In genomic region chr11:60924110-60924905, GRCh38 we compare ENCODE assay signal across 8 cellular contexts. TPM values are rescaled to one million over a fixed set of nuclear protein-coding genes. Genes with fewer than 3 reads are reported as not detected.
DNase-seq lines count a peak whose midpoint lies in the region; ATAC-seq and TF ChIP-seq lines count a peak whose summit lies in the region.

Gene TMEM132A (plus strand): TSS chr11:60924460. CDS start chr11:60924634, 174 bp downstream.

- DNase-seq in NCI-H82 (lab: John Stamatoyannopoulos, UW) (peak; percentile 90), iPS DF 6.9 (ENCODE audit: low read depth, low spot score) (peak; percentile 47)

- peaks cover 39% of the 10 kb centered on the region for H3K36me3 ChIP-seq in DOHH2 (ENCODE audit: control insufficient read depth, low read length)
- peaks cover 17% of the 10 kb centered on the region for H3K36me3 ChIP-seq in iPS DF 6.9 (ENCODE audit: control insufficient read depth, insufficient read depth, low read length)
- peaks cover 24% of the 10 kb centered on the region for H3K36me3 ChIP-seq in rectal smooth muscle tissue (ENCODE audit: control insufficient read depth, insufficient read depth, low read length)

- H3K9me3 ChIP-seq in DOHH2 (ENCODE audit: control insufficient read depth, insufficient read depth, low read length) (no peaks in the 10 kb centered on the region), iPS DF 6.9 (ENCODE audit: control insufficient read depth, insufficient read depth, low read length) (no peaks in the 10 kb centered on the region)

- H3K4me2 ChIP-seq in DOHH2 (ENCODE audit: low read length) = peak within 1 kb of the TSS; percentile 82

- H3K4me3 Mint-ChIP-seq in brain = peak within 1 kb of the TSS; percentile 92 to 99 (median 96)

- H3K27ac Mint-ChIP-seq in brain = peak within 1 kb of the TSS; percentile 85 to 98 (median 94)

- H3K4me1 ChIP-seq in DOHH2 (ENCODE audit: control insufficient read depth, low read length) (peaks cover 27% of the 10 kb centered on the region), iPS DF 6.9 (ENCODE audit: control insufficient read depth, insufficient read depth, low read length) (peaks cover 4% of the 10 kb centered on the region), rectal smooth muscle tissue (ENCODE audit: control insufficient read depth, insufficient read depth, low read length) (peaks cover 4% of the 10 kb centered on the region)

- H3K9me3 Mint-ChIP-seq in brain = peaks cover 0 to 2% (median 0%) of the 10 kb centered on the region in 5 experiments

- ATAC-seq in HG02852 (IDR thresholded peaks at IDR 0.05; ENCODE audit: unreplicated experiment) = peak; percentile 65
- ATAC-seq in HG02973 (IDR thresholded peaks at IDR 0.05; ENCODE audit: unreplicated experiment) = no peak
- ATAC-seq in GM21381 (IDR thresholded peaks at IDR 0.05; ENCODE audit: unreplicated experiment) = no peak

- no CpG with 5 or more reads among the region's 69 CpGs for WGBS in iPS DF 6.9 (ENCODE audit: insufficient coverage, insufficient read length)

- H3K27me3 Mint-ChIP-seq in brain = peaks cover 4% of the 10 kb centered on the region

- H3K9ac ChIP-seq in rectal smooth muscle tissue (ENCODE audit: low read length) = no peak within 1 kb of the TSS

- H4K20me1 ChIP-seq in DOHH2 (ENCODE audit: control insufficient read depth, insufficient read depth, low read depth, low read length) = no peaks in the 10 kb centered on the region

- H3K27me3 ChIP-seq in DOHH2 (ENCODE audit: control insufficient read depth, low read length) (peaks cover 7% of the 10 kb centered on the region), iPS DF 6.9 (ENCODE audit: control insufficient read depth, insufficient read depth, low read length) (no peaks in the 10 kb centered on the region), rectal smooth muscle tissue (ENCODE audit: control insufficient read depth, insufficient read depth, low read length) (peaks cover 14% of the 10 kb centered on the region)

- no peak for TF ChIP-seq CTCF in DOHH2 (IDR thresholded peaks at IDR 0.05; ENCODE audit: low read depth, low read length, poor library complexity, severe bottlenecking)
- no peak for TF ChIP-seq CTCF in brain (conservative IDR thresholded peaks at IDR 0.05)

- H3F3A ChIP-seq in DOHH2 (ENCODE audit: control insufficient read depth, insufficient read depth) = peaks cover 3% of the 10 kb centered on the region; the same call in 1 of the 2 replicates

- H3K9me2 ChIP-seq in DOHH2 (replicated peaks; ENCODE audit: control insufficient read depth, low read length) = no peaks in the 10 kb centered on the region

- H3K36me3 Mint-ChIP-seq in brain = peaks cover 38% of the 10 kb centered on the region

- peaks cover 6% of the 10 kb centered on the region for H3K79me2 ChIP-seq in DOHH2 (ENCODE audit: control insufficient read depth, low read length)

- peaks cover 50% of the 10 kb centered on the region for H3K4me1 Mint-ChIP-seq in brain

- H3K4me3 ChIP-seq in DOHH2 (ENCODE audit: low read length) (peak within 1 kb of the TSS; percentile 76), iPS DF 6.9 (ENCODE audit: low read length) (peak within 1 kb of the TSS; percentile 76), rectal smooth muscle tissue (ENCODE audit: low read length) (peak within 1 kb of the TSS; percentile 55)

- H3K27ac ChIP-seq in DOHH2 (ENCODE audit: low read depth, low read length) (no peak within 1 kb of the TSS), iPS DF 6.9 (ENCODE audit: low read length) (no peak within 1 kb of the TSS), rectal smooth muscle tissue (ENCODE audit: low read depth, low read length) (no peak within 1 kb of the TSS)

RNA-seq across cellular contexts. Expression of gene TMEM132A, which starts in this region (rescaled TPM):
- 113 TPM for polyA plus RNA-seq in brain (ENCODE audit: insufficient read depth, low read depth, low replicate concordance)
